In the genomic region with DNA sequence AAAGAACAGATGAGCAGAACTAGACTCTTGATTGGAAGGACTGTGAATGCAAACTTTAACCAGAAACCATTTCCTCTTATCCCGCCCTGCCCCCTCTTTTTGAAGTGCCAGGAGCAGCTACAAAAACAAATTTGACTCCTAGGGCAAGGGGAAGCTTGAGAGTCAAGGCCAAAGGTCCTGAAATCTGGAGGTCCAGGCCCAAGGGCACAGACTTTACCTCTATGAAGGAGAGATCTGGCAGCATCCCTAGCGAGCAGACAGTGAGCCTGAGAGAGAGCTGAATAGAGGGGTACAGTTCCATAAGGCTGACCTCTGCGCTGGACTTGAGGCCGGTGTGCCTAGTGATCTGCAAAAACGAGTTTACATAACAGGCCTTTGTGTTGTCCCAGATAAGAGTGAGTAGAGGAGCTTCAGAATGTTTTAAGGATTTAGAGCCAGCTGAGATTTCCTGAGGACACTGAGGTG, we compare ENCODE assay signal across 12 cellular contexts. TPM values are rescaled to one million over a fixed set of nuclear protein-coding genes. Genes with fewer than 3 reads are reported as not detected.
DNase-seq lines count a peak whose midpoint lies in the region; ATAC-seq lines count a peak whose summit lies in the region.
"Had no signal": no experiment of that assay in that cellular context is flagged by ENCODE, and none has a peak within 500 bp of the region (broad histone marks: within the 10 kb centered on the region; RNA-seq: fewer than 3 reads in every experiment).

No MANE protein-coding gene starts in this region.

- peak in 2 of 3 donors; percentile 28 to 64 for DNase-seq in CD4-positive, CD25-positive, alpha-beta regulatory T cell
- DNase-seq in activated naive CD4-positive, alpha-beta T cell treated with anti-CD3 and anti-CD28 coated beads, Interleukin-2, amount 50 U/mL, for 72 hours (ENCODE audit: low spot score in 2 of 2): no peak
- DNase-seq in foreskin melanocyte: no peak
- DNase-seq: NCI-H1105 treated with DMSO at 0.1 percent for 48 hours had no signal

- peaks cover 37% of the 10 kb centered on the region for H3K36me3 Mint-ChIP-seq in CD4-positive, CD25-positive, alpha-beta regulatory T cell
- peaks cover 51 to 68% of the 10 kb centered on the region in 2 donors for H3K36me3 Mint-ChIP-seq in activated naive CD4-positive, alpha-beta T cell treated with anti-CD3 and anti-CD28 coated beads, Interleukin-2, amount 50 U/mL, for 72 hours

- H3K36me3 ChIP-seq in CD4-positive, CD25-positive, alpha-beta regulatory T cell (ENCODE audit: control insufficient read depth, insufficient read depth, low read length): peaks cover 19% of the 10 kb centered on the region
- peaks cover 18% of the 10 kb centered on the region for H3K36me3 ChIP-seq in HUES6 (ENCODE audit: control insufficient read depth, insufficient read depth, low read length)
- H3K36me3 ChIP-seq in mesodermal cell (ENCODE audit: control insufficient read depth, insufficient read depth, low read length): peaks cover 46% of the 10 kb centered on the region

- H3K27ac ChIP-seq in CD4-positive, CD25-positive, alpha-beta regulatory T cell (ENCODE audit: insufficient read depth, low read length, poor library complexity, severe bottlenecking): peak overlapping the region; percentile 90
- H3K27ac ChIP-seq in HUES6 (ENCODE audit: low read depth, low read length): 0 out of 2 replicates have a peak overlapping the region, but pooled peaks have one; percentile 24
- H3K27ac ChIP-seq in mesodermal cell (ENCODE audit: low read depth, low read length, severe bottlenecking): peak overlapping the region; percentile 71

- H3K27me3 Mint-ChIP-seq in CD4-positive, CD25-positive, alpha-beta regulatory T cell: no peaks in the 10 kb centered on the region

- no peak for ATAC-seq in CD4-positive, CD25-positive, alpha-beta regulatory T cell (ENCODE audit: low read depth in 2 of 2)
- no peak for ATAC-seq in activated naive CD4-positive, alpha-beta T cell treated with anti-CD3 and anti-CD28 coated beads, Interleukin-2, amount 50 U/mL, for 72 hours
- ATAC-seq in HG02610 (IDR thresholded peaks at IDR 0.05; ENCODE audit: unreplicated experiment): no peak
- no peak for ATAC-seq in HG02870 (IDR thresholded peaks at IDR 0.05; ENCODE audit: unreplicated experiment)
- ATAC-seq in GM19467 (IDR thresholded peaks at IDR 0.05; ENCODE audit: unreplicated experiment): no peak
- ATAC-seq: esophagus mucosa had no signal

- H3K4me3 ChIP-seq in CD4-positive, CD25-positive, alpha-beta regulatory T cell (ENCODE audit: low read depth, low read length): peak overlapping the region; percentile 98
- H3K4me3 ChIP-seq in HUES6 (ENCODE audit: low read depth, low read length) (peak overlapping the region; percentile 22), mesodermal cell (ENCODE audit: extremely low read depth, insufficient read depth, low read length, poor library complexity, severe bottlenecking) (no peak overlapping the region)

- H3K9me3 ChIP-seq in CD4-positive, CD25-positive, alpha-beta regulatory T cell (ENCODE audit: control insufficient read depth in 2 of 2, low read length in 2 of 2): no peaks in the 10 kb centered on the region
- H3K9me3 ChIP-seq in HUES6 (ENCODE audit: control insufficient read depth, insufficient read depth, low read depth, low read length): no peaks in the 10 kb centered on the region
- no peaks in the 10 kb centered on the region for H3K9me3 ChIP-seq in mesodermal cell (ENCODE audit: control insufficient read depth, low read length)

- H3K27me3 ChIP-seq in CD4-positive, CD25-positive, alpha-beta regulatory T cell (ENCODE audit: control insufficient read depth, insufficient read depth, low read length): no peaks in the 10 kb centered on the region
- H3K27me3 ChIP-seq in HUES6 (ENCODE audit: control insufficient read depth, insufficient read depth, low read length): no peaks in the 10 kb centered on the region

- peaks cover 23 to 73% (median 51%) of the 10 kb centered on the region in 4 donors for H3K4me1 Mint-ChIP-seq in CD4-positive, CD25-positive, alpha-beta regulatory T cell

- peak overlapping the region; percentile 90 to 98 (median 94) for H3K4me3 Mint-ChIP-seq in CD4-positive, CD25-positive, alpha-beta regulatory T cell

- WGBS in mesodermal cell (ENCODE audit: insufficient coverage in 2 of 2), 2 experiments: 53% methylated on average over 5 of the region's 5 CpGs

- peaks cover 72% of the 10 kb centered on the region for H3K4me1 ChIP-seq in CD4-positive, CD25-positive, alpha-beta regulatory T cell (ENCODE audit: control insufficient read depth, insufficient read depth, low read length, poor library complexity, severe bottlenecking)
- H3K4me1 ChIP-seq in HUES6 (ENCODE audit: control insufficient read depth, insufficient read depth, low read length): peaks cover 46% of the 10 kb centered on the region
- H3K4me1 ChIP-seq in mesodermal cell (ENCODE audit: control insufficient read depth, insufficient read depth, low read length, poor library complexity, severe bottlenecking): peaks cover 39% of the 10 kb centered on the region

- H3K9ac ChIP-seq in HUES6 (ENCODE audit: low read length): peak overlapping the region; percentile 53

- peak overlapping the region; percentile 95 to 99 (median 97) for H3K27ac Mint-ChIP-seq in CD4-positive, CD25-positive, alpha-beta regulatory T cell
- peak overlapping the region; percentile 92 to 99 for H3K27ac Mint-ChIP-seq in activated naive CD4-positive, alpha-beta T cell treated with anti-CD3 and anti-CD28 coated beads, Interleukin-2, amount 50 U/mL, for 72 hours

- peaks cover 0 to 1% (median 0%) of the 10 kb centered on the region in 7 donors for H3K9me3 Mint-ChIP-seq in CD4-positive, CD25-positive, alpha-beta regulatory T cell
- no peaks in the 10 kb centered on the region for H3K9me3 Mint-ChIP-seq in activated naive CD4-positive, alpha-beta T cell treated with anti-CD3 and anti-CD28 coated beads, Interleukin-2, amount 50 U/mL, for 72 hours

RNA-seq across cellular contexts. Expression of a gene that starts 5.1 kb away (rescaled TPM):
- 57.2 TPM for total RNA-seq in CD4-positive, CD25-positive, alpha-beta regulatory T cell
- 10 to 100 TPM; 14.5 to 21.9 (median 19.1) TPM for polyA plus RNA-seq in CD4-positive, CD25-positive, alpha-beta regulatory T cell
- 10 to 100 TPM; 57.4 to 64.1 TPM for total RNA-seq in activated naive CD4-positive, alpha-beta T cell treated with anti-CD3 and anti-CD28 coated beads, Interleukin-2, amount 50 U/mL, for 72 hours
- 21.7 TPM for polyA plus RNA-seq in mesodermal cell (2013, experiment 1 of 2)
- polyA plus RNA-seq in mesodermal cell (2013, experiment 2 of 2): 14.1 TPM

RNA-seq across cellular contexts. Expression of a gene that starts 44.3 kb away (rescaled TPM):
- total RNA-seq in CD4-positive, CD25-positive, alpha-beta regulatory T cell: 45.8 TPM
- 100 to 1,000 TPM in 1 of 4 donors, 10 to 100 TPM in 3; 84.2 to 109 (median 88.2) TPM for polyA plus RNA-seq in CD4-positive, CD25-positive, alpha-beta regulatory T cell
- total RNA-seq in activated naive CD4-positive, alpha-beta T cell treated with anti-CD3 and anti-CD28 coated beads, Interleukin-2, amount 50 U/mL, for 72 hours: 10 to 100 TPM; 69.9 to 84.0 TPM
- 31.3 TPM for polyA plus RNA-seq in mesodermal cell (2013, experiment 1 of 2)
- polyA plus RNA-seq in mesodermal cell (2013, experiment 2 of 2): 25.1 TPM

RNA-seq across cellular contexts. Expression of a gene that starts 55.9 kb away (rescaled TPM):
- 3.7 TPM for total RNA-seq in CD4-positive, CD25-positive, alpha-beta regulatory T cell
- polyA plus RNA-seq in CD4-positive, CD25-positive, alpha-beta regulatory T cell: not detected
- total RNA-seq in activated naive CD4-positive, alpha-beta T cell treated with anti-CD3 and anti-CD28 coated beads, Interleukin-2, amount 50 U/mL, for 72 hours: not detected
- not detected for polyA plus RNA-seq in mesodermal cell (2013, experiment 1 of 2)
- not detected for polyA plus RNA-seq in mesodermal cell (2013, experiment 2 of 2)
- total RNA-seq: Daoy, esophagus mucosa, lower leg skin had no signal

Comparison
In these comparisons a context has a peak if more than half of its experiments do, and no peak if none do; other contexts are left out.
1. DNase-seq: peak in CD4-positive, CD25-positive, alpha-beta regulatory T cell (2 of 3); none in activated naive CD4-positive, alpha-beta T cell treated with anti-CD3 and anti-CD28 coated beads, Interleukin-2, amount 50 U/mL, for 72 hours (0 of 2) and foreskin melanocyte (single experiment).
2. H3K27ac ChIP-seq: peak in every context shown above with its lines; median percentile 90 in CD4-positive, CD25-positive, alpha-beta regulatory T cell; 71 in mesodermal cell; 24 in HUES6.